Comparison of ENCODE assay signal across 16 cellular contexts in the genomic region with DNA sequence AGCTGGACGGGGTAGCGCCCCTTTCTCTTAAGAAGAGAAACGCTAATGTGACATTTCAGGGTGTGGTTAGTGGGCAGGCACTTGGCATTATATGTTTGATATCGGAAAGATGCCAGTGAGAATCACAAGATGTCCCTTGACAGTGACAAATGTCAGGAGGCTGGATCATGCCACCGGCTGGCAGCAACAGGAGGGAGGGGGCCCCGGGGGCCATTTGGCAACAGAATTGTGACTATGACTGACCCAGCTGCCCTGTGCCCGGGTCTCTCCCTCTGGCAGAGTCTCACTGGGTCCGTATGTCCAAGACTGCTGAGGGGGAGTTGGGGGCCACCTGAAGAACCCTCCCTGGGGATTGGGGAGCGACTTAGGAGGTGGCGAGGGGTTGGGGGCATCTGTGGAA. TPM values are rescaled to one million over a fixed set of nuclear protein-coding genes. Genes with fewer than 3 reads are reported as not detected.
A peak's percentile ranks its signal among the peaks of the same experiment; 100 is the strongest.
DNase-seq lines count a peak whose midpoint lies in the region; ATAC-seq and TF ChIP-seq lines count a peak whose summit lies in the region.
"Had no signal": no experiment of that assay in that cellular context is flagged by ENCODE, and none has a peak within 500 bp of the region (broad histone marks: within the 10 kb centered on the region; RNA-seq: fewer than 3 reads in every experiment).

No MANE protein-coding gene starts in this region.

- peak overlapping the region; percentile 46 to 89 for H3K27ac Mint-ChIP-seq in stimulated activated naive CD8-positive, alpha-beta T cell treated with anti-CD3 and anti-CD28 coated beads, Interleukin-15, amount 100 ng/mL, for 72 hours
- H3K27ac Mint-ChIP-seq in endothelial cell (ENCODE audit: unreplicated experiment), result peak overlapping the region; percentile 66
- no peak overlapping the region for H3K27ac Mint-ChIP-seq in mesothelial cell of epicardium
- no peak overlapping the region for H3K27ac Mint-ChIP-seq in activated naive CD8-positive, alpha-beta T cell treated with anti-CD3 and anti-CD28 coated beads for 36 hours

- H2AFZ ChIP-seq in osteoblast (ENCODE audit: low read length), result no peak overlapping the region
- H2AFZ ChIP-seq: GM23248 had no signal

- no peaks in the 10 kb centered on the region for H3K27me3 Mint-ChIP-seq in stimulated activated naive CD8-positive, alpha-beta T cell treated with anti-CD3 and anti-CD28 coated beads, Interleukin-15, amount 100 ng/mL, for 72 hours
- H3K27me3 Mint-ChIP-seq in endothelial cell (ENCODE audit: unreplicated experiment), result peaks cover 15% of the 10 kb centered on the region
- H3K27me3 Mint-ChIP-seq in mesothelial cell of epicardium (ENCODE audit: low read depth), result no peaks in the 10 kb centered on the region
- no peaks in the 10 kb centered on the region for H3K27me3 Mint-ChIP-seq in activated naive CD8-positive, alpha-beta T cell treated with anti-CD3 and anti-CD28 coated beads for 36 hours
- H3K27me3 Mint-ChIP-seq: CD4-positive, alpha-beta memory T cell had no signal

- peaks cover 20% of the 10 kb centered on the region for H3K79me2 ChIP-seq in osteoblast (ENCODE audit: insufficient read depth, low read length)

- H3K36me3 Mint-ChIP-seq in endothelial cell (ENCODE audit: low read depth, unreplicated experiment), result peaks cover 17% of the 10 kb centered on the region
- peaks cover 10% of the 10 kb centered on the region for H3K36me3 Mint-ChIP-seq in mesothelial cell of epicardium
- H3K36me3 Mint-ChIP-seq in activated naive CD8-positive, alpha-beta T cell treated with anti-CD3 and anti-CD28 coated beads for 36 hours, result peaks cover 9% of the 10 kb centered on the region

- H3K4me3 ChIP-seq in osteoblast (ENCODE audit: insufficient read depth, low read length), result no peak overlapping the region
- H3K4me3 ChIP-seq: A549, GM12878, GM23248 had no signal

- H3K27ac ChIP-seq in osteoblast (ENCODE audit: low read depth, low read length), result no peak overlapping the region
- H3K27ac ChIP-seq: A549, C4-2B, GM23248 had no signal

- H3K4me3 Mint-ChIP-seq in stimulated activated naive CD8-positive, alpha-beta T cell treated with anti-CD3 and anti-CD28 coated beads, Interleukin-15, amount 100 ng/mL, for 72 hours, result no peak overlapping the region
- H3K4me3 Mint-ChIP-seq in endothelial cell (ENCODE audit: unreplicated experiment), result no peak overlapping the region
- H3K4me3 Mint-ChIP-seq in mesothelial cell of epicardium, result no peak overlapping the region
- no peak overlapping the region for H3K4me3 Mint-ChIP-seq in activated naive CD8-positive, alpha-beta T cell treated with anti-CD3 and anti-CD28 coated beads for 36 hours
- H3K4me3 Mint-ChIP-seq: CD4-positive, alpha-beta memory T cell had no signal

- no peaks in the 10 kb centered on the region for H3K27me3 ChIP-seq in osteoblast (ENCODE audit: insufficient read depth, low read length)
- H3K27me3 ChIP-seq: BE2C had no signal

- DNase-seq in stimulated activated naive CD8-positive, alpha-beta T cell treated with anti-CD3 and anti-CD28 coated beads, Interleukin-15, amount 100 ng/mL, for 72 hours, result no peak
- DNase-seq in stimulated activated naive CD8-positive, alpha-beta T cell treated with anti-CD3 and anti-CD28 coated beads, Interleukin-15, Interleukin-2, amounts not matched to agents 100 U/mL and 50 U/mL, for 24 hours, result no peak
- DNase-seq in endothelial cell (ENCODE audit: low spot score) (no peak), osteoblast (ENCODE audit: insufficient read length, low spot score, missing footprints) (peak; percentile 56), NCI-H82 (lab: John Stamatoyannopoulos, UW) (no peak), mesothelial cell of epicardium (ENCODE audit: low spot score in 2 of 2, unreplicated experiment in 2 of 2) (no peak)
- DNase-seq in activated naive CD8-positive, alpha-beta T cell treated with anti-CD3 and anti-CD28 coated beads for 36 hours, result no peak
- DNase-seq: BE2C; CD4-positive, alpha-beta memory T cell; DMS79; GM23248 had no signal

- no peaks in the 10 kb centered on the region for H3K4me1 ChIP-seq in osteoblast (ENCODE audit: insufficient read depth, low read length)

- H3K4me2 ChIP-seq in osteoblast (ENCODE audit: insufficient read depth, low read length), result no peak overlapping the region
- H3K4me2 ChIP-seq: A549 had no signal

- TF ChIP-seq CTCF in endothelial cell (IDR thresholded peaks at IDR 0.05; ENCODE audit: unreplicated experiment), result no peak
- no peak for TF ChIP-seq CTCF in osteoblast (IDR thresholded peaks at IDR 0.05; ENCODE audit: extremely low read depth, low read depth, low read length)
- TF ChIP-seq CTCF in mesothelial cell of epicardium (IDR thresholded peaks at IDR 0.05; ENCODE audit: unreplicated experiment), result no peak

- H3K36me3 ChIP-seq in osteoblast (ENCODE audit: insufficient read depth, low read length), result peaks cover 36% of the 10 kb centered on the region

- no peaks in the 10 kb centered on the region for H3K9me3 Mint-ChIP-seq in stimulated activated naive CD8-positive, alpha-beta T cell treated with anti-CD3 and anti-CD28 coated beads, Interleukin-15, amount 100 ng/mL, for 72 hours
- H3K9me3 Mint-ChIP-seq in endothelial cell (ENCODE audit: unreplicated experiment) (no peaks in the 10 kb centered on the region), mesothelial cell of epicardium (no peaks in the 10 kb centered on the region)
- no peaks in the 10 kb centered on the region for H3K9me3 Mint-ChIP-seq in activated naive CD8-positive, alpha-beta T cell treated with anti-CD3 and anti-CD28 coated beads for 36 hours
- H3K9me3 Mint-ChIP-seq: CD4-positive, alpha-beta memory T cell had no signal

- no peak for ATAC-seq in stimulated activated naive CD8-positive, alpha-beta T cell treated with anti-CD3 and anti-CD28 coated beads, Interleukin-15, amount 100 ng/mL, for 72 hours
- ATAC-seq in stimulated activated naive CD8-positive, alpha-beta T cell treated with anti-CD3 and anti-CD28 coated beads, Interleukin-15, Interleukin-2, amounts not matched to agents 100 U/mL and 50 U/mL, for 24 hours, result no peak
- ATAC-seq: A549, GM12878, HCT116 had no signal

- peaks cover 16% of the 10 kb centered on the region for H4K20me1 ChIP-seq in osteoblast (ENCODE audit: insufficient read depth, low read length)

- H3K4me1 Mint-ChIP-seq in stimulated activated naive CD8-positive, alpha-beta T cell treated with anti-CD3 and anti-CD28 coated beads, Interleukin-15, amount 100 ng/mL, for 72 hours, result peaks cover 32% of the 10 kb centered on the region
- H3K4me1 Mint-ChIP-seq in endothelial cell (ENCODE audit: unreplicated experiment), result peaks cover 8% of the 10 kb centered on the region
- peaks cover 8% of the 10 kb centered on the region for H3K4me1 Mint-ChIP-seq in mesothelial cell of epicardium
- peaks cover 11% of the 10 kb centered on the region for H3K4me1 Mint-ChIP-seq in activated naive CD8-positive, alpha-beta T cell treated with anti-CD3 and anti-CD28 coated beads for 36 hours

- no peaks in the 10 kb centered on the region for H3K9me3 ChIP-seq in osteoblast (ENCODE audit: low read depth, low read length)
- H3K9me3 ChIP-seq: A549, BE2C had no signal

RNA-seq across cellular contexts. Expression of gene DCAF15, which starts 4.8 kb away (rescaled TPM):
- 53.0 TPM for total RNA-seq in endothelial cell (ENCODE audit: unreplicated experiment)
- 11.5 and 11.9 TPM in 2 replicates for total RNA-seq in osteoblast
- total RNA-seq in mesothelial cell of epicardium, result 54.4 to 56.6 TPM (median 55.7 TPM) in 3 replicates
- total RNA-seq in activated naive CD8-positive, alpha-beta T cell treated with anti-CD3 and anti-CD28 coated beads for 36 hours, result 10 to 100 TPM; 54.3 to 54.6 TPM

RNA-seq across cellular contexts. Expression of gene PODNL1, which starts 18.9 kb away (rescaled TPM):
- total RNA-seq in endothelial cell (ENCODE audit: unreplicated experiment) (not detected), osteoblast (4.0 and 6.5 TPM in 2 replicates), mesothelial cell of epicardium (0.20 to 1.0 TPM (median 0.75 TPM) in 3 replicates)
- not detected for total RNA-seq in activated naive CD8-positive, alpha-beta T cell treated with anti-CD3 and anti-CD28 coated beads for 36 hours
- total RNA-seq: CD4-positive, alpha-beta memory T cell; G401; GM12878 had no signal

RNA-seq across cellular contexts. Expression of gene RFX1, which starts 49.0 kb away (rescaled TPM):
- total RNA-seq in endothelial cell (ENCODE audit: unreplicated experiment) (16.2 TPM), osteoblast (2.4 and 2.5 TPM in 2 replicates), mesothelial cell of epicardium (20.6 to 21.6 TPM (median 21.2 TPM) in 3 replicates)
- total RNA-seq in activated naive CD8-positive, alpha-beta T cell treated with anti-CD3 and anti-CD28 coated beads for 36 hours, result 10 to 100 TPM in 1 of 2 experiments, 1 to 10 TPM in 1; 9.9 to 11.4 TPM

RNA-seq across cellular contexts. Expression of gene CC2D1A, which starts 51.1 kb away (rescaled TPM):
- 17.1 TPM for total RNA-seq in endothelial cell (ENCODE audit: unreplicated experiment)
- 19.2 and 22.4 TPM in 2 replicates for total RNA-seq in osteoblast
- 59.2 to 66.0 TPM (median 62.8 TPM) in 3 replicates for total RNA-seq in mesothelial cell of epicardium
- 10 to 100 TPM; 24.4 to 25.0 TPM for total RNA-seq in activated naive CD8-positive, alpha-beta T cell treated with anti-CD3 and anti-CD28 coated beads for 36 hours

RNA-seq across cellular contexts. Expression of gene BRME1, which starts 51.2 kb away (rescaled TPM):
- total RNA-seq in endothelial cell (ENCODE audit: unreplicated experiment) (3.4 TPM), osteoblast (0.59 and 0.72 TPM in 2 replicates), mesothelial cell of epicardium (6.3 to 7.2 TPM (median 7.0 TPM) in 3 replicates)
- 1 to 10 TPM; 6.9 to 7.3 TPM for total RNA-seq in activated naive CD8-positive, alpha-beta T cell treated with anti-CD3 and anti-CD28 coated beads for 36 hours

Comparison
In these comparisons a context has a peak if more than half of its experiments do, and no peak if none do; other contexts are left out.
1. H3K27ac Mint-ChIP-seq: peak in stimulated activated naive CD8-positive, alpha-beta T cell treated with anti-CD3 and anti-CD28 coated beads, Interleukin-15, amount 100 ng/mL, for 72 hours (2 of 2) and endothelial cell (single experiment); none in mesothelial cell of epicardium (single experiment) and activated naive CD8-positive, alpha-beta T cell treated with anti-CD3 and anti-CD28 coated beads for 36 hours (single experiment).